1 cellular context compared by ENCODE assay signal in genomic region chr19:41740415-41741243, GRCh38.
TF ChIP-seq lines count a peak whose summit lies in the region.

No MANE protein-coding gene starts in this region.

TF ChIP-seq in GM23338, 12 proteins besides CTCF, POLR2A, EP300 and RAD21:
- TF ChIP-seq JUNB (IDR thresholded peaks at IDR 0.05; ENCODE audit: unreplicated experiment): no peak
- TF ChIP-seq, protein P1, sequence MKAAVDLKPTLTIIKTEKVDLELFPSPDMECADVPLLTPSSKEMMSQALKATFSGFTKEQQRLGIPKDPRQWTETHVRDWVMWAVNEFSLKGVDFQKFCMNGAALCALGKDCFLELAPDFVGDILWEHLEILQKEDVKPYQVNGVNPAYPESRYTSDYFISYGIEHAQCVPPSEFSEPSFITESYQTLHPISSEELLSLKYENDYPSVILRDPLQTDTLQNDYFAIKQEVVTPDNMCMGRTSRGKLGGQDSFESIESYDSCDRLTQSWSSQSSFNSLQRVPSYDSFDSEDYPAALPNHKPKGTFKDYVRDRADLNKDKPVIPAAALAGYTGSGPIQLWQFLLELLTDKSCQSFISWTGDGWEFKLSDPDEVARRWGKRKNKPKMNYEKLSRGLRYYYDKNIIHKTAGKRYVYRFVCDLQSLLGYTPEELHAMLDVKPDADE (IDR thresholded peaks at IDR 0.05): no peak
- TF ChIP-seq POLR2AphosphoS5 (IDR thresholded peaks at IDR 0.05; ENCODE audit: low read depth): no peak
- no peak for TF ChIP-seq ZNF114 (CRISPR knock-in tag; IDR thresholded peaks at IDR 0.05)
